In the genomic region with DNA sequence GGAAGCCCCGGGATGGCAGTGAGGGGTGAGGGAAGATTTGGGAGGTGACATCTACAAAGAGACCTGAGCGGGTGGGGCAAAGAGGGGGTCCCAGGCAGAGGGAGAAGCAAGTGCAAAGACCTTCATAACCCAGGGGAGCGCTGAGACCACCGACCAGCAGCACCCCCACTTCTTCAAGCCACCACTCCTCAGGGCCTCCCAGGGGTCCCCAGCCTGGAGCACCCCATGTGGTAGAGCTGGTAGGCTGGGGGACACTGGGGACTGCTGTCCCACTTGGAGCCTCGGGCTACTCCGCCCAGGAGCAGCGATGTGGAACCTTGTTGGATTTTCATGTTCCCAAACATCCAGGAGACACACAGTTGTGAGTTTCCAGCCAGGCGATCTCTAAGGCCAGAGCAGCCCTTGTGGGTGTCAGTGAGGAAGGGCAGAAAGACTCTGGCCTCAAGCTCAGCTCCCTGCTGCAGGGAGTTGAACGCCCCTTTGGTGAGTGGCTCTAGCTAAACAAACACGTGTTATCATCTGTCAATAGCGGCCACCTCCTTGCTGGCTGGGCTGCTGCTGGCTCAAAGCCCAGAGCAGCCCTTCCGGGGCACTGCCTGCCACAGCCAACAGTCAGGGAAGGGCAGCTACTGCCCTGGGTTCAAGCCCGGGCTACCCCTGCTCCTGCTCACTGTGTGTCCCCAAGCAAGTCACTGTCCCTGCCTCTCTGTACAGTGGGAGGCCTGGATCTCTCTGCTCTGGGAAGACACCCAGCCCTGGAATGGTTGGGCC, we compare ENCODE assay signal across 9 cellular contexts. TPM values are rescaled to one million over a fixed set of nuclear protein-coding genes. Genes with fewer than 3 reads are reported as not detected.
DNase-seq lines count a peak whose midpoint lies in the region; ATAC-seq, FAIRE-seq and TF ChIP-seq lines count a peak whose summit lies in the region.
"Had no signal": no experiment of that assay in that cellular context is flagged by ENCODE, and none has a peak within 500 bp of the region (broad histone marks: within the 10 kb centered on the region; RNA-seq: fewer than 3 reads in every experiment).

No MANE protein-coding gene starts in this region.

- FAIRE-seq in endothelial cell of umbilical vein (lab: Jason Lieb, UNC): peak; percentile 78
- FAIRE-seq: astrocyte had no signal

- DNase-seq in GF-D8 (lab: John Stamatoyannopoulos, UW): peak; percentile 20
- peak; percentile 48 for DNase-seq in NCI-H345 treated with DMSO at 0.1 percent for 48 hours (lab: John Stamatoyannopoulos, UW; ENCODE audit: unreplicated experiment)
- peak; percentile 52 for DNase-seq in endothelial cell of umbilical vein (ENCODE audit: low read depth, low spot score)
- peak; percentile 43 for DNase-seq in pons (ENCODE audit: low spot score)
- DNase-seq in DMS114 treated with DMSO at 0.1 percent for 48 hours (lab: John Stamatoyannopoulos, UW; ENCODE audit: unreplicated experiment): no peak
- no peak for DNase-seq in T-helper 2 cell treated with Interferon-gamma antibody and Interleukin-4, amounts not matched to agents 5 μg/mL and 100 μg/mL, for 36 hours (ENCODE audit: low spot score)
- DNase-seq in stimulated activated CD4-positive, alpha-beta T cell treated with anti-CD3 and anti-CD28 coated beads, Interleukin-2, amount 100 ng/mL, for 24 hours: no peak

- POLR2A ChIA-PET in endothelial cell of umbilical vein (lab: Charles Lee): no interaction called here

- intact Hi-C loops in endothelial cell of umbilical vein (cut with micrococcal nuclease): no loop called here

- no peaks in the 10 kb centered on the region for H3K36me3 ChIP-seq in endothelial cell of umbilical vein (ENCODE audit: control insufficient read depth in 2 of 2, extremely low read depth in 1 of 2, insufficient read depth in 2 of 2, low read length in 2 of 2)

- BruUV-seq in endothelial cell of umbilical vein (replicated peaks; lab: Mats Ljungman, UMichigan): no TSS peak

- no peaks in the 10 kb centered on the region for H4K20me1 ChIP-seq in endothelial cell of umbilical vein (replicated peaks; ENCODE audit: control insufficient read depth, extremely low read depth, insufficient read depth, low read length)

- no peak overlapping the region for H3K4me2 ChIP-seq in endothelial cell of umbilical vein (ENCODE audit: insufficient read depth, low read length)

- no peak overlapping the region for H3K27ac ChIP-seq in endothelial cell of umbilical vein (ENCODE audit: insufficient read depth, low read depth, low read length)

- TF ChIP-seq CTCF in endothelial cell of umbilical vein (IDR thresholded peaks at IDR 0.05; ENCODE audit: extremely low read depth in 1 of 2, insufficient read depth in 1 of 2, low read depth in 1 of 2, low read length in 2 of 2): no peak

- no peaks in the 10 kb centered on the region for H3K27me3 ChIP-seq in endothelial cell of umbilical vein (ENCODE audit: control insufficient read depth in 2 of 2, insufficient read depth in 2 of 2, low read length in 2 of 2)

- H3K4me1 Mint-ChIP-seq in T-helper 2 cell treated with Interferon-gamma antibody and Interleukin-4, amounts not matched to agents 5 μg/mL and 100 μg/mL, for 36 hours (ENCODE audit: low read depth): peaks cover 2% of the 10 kb centered on the region

- H3K36me3 Mint-ChIP-seq in T-helper 2 cell treated with Interferon-gamma antibody and Interleukin-4, amounts not matched to agents 5 μg/mL and 100 μg/mL, for 36 hours (ENCODE audit: low read depth): no peaks in the 10 kb centered on the region

- no peak overlapping the region for H3K9ac ChIP-seq in endothelial cell of umbilical vein (replicated peaks; ENCODE audit: extremely low read depth, insufficient read depth, low read length)

- TF ChIP-seq POLR2A in endothelial cell of umbilical vein (IDR thresholded peaks at IDR 0.05; ENCODE audit: low read depth, low read length): no peak

- H3K9me3 Mint-ChIP-seq in T-helper 2 cell treated with Interferon-gamma antibody and Interleukin-4, amounts not matched to agents 5 μg/mL and 100 μg/mL, for 36 hours: no peaks in the 10 kb centered on the region

- no peaks in the 10 kb centered on the region for H3K9me1 ChIP-seq in endothelial cell of umbilical vein (replicated peaks; ENCODE audit: control insufficient read depth, extremely low read depth, insufficient read depth, low read length)

- no peak overlapping the region for H3K27ac Mint-ChIP-seq in T-helper 2 cell treated with Interferon-gamma antibody and Interleukin-4, amounts not matched to agents 5 μg/mL and 100 μg/mL, for 36 hours

- dilution Hi-C loops in endothelial cell of umbilical vein (cut with MboI; ENCODE audit: extremely low pct_ligation_motif_present, low sequenced_read_pairs): no loop called here

- no peaks in the 10 kb centered on the region for H3K9me3 ChIP-seq in endothelial cell of umbilical vein (replicated peaks; ENCODE audit: control insufficient read depth, insufficient read depth, low read length)

- no peak for ATAC-seq in GM21723 (IDR thresholded peaks at IDR 0.05; ENCODE audit: unreplicated experiment)

- H2AFZ ChIP-seq in endothelial cell of umbilical vein (ENCODE audit: low read depth, low read length): peak overlapping the region; percentile 59

- no peak overlapping the region for H3K4me3 Mint-ChIP-seq in T-helper 2 cell treated with Interferon-gamma antibody and Interleukin-4, amounts not matched to agents 5 μg/mL and 100 μg/mL, for 36 hours

- no peak overlapping the region for H3K4me3 ChIP-seq in endothelial cell of umbilical vein (replicated peaks in 1 of 3; ENCODE audit: insufficient read depth in 1 of 3, low read depth in 1 of 3, low read length in 3 of 3)

- peaks cover 21% of the 10 kb centered on the region for H3K4me1 ChIP-seq in endothelial cell of umbilical vein (ENCODE audit: control insufficient read depth, extremely low read depth, insufficient read depth, low read length)

- no peaks in the 10 kb centered on the region for H3K79me2 ChIP-seq in endothelial cell of umbilical vein (ENCODE audit: control insufficient read depth, insufficient read depth, low read length)

- CTCF ChIA-PET in endothelial cell of umbilical vein (lab: Charles Lee): interaction anchor here (0.7 to 0.9 kb wide), 2 partner anchors 11 to 81 kb away, joined by 3 to 4 read pairs; no protein-coding TSS in a partner anchor

- peaks cover 3% of the 10 kb centered on the region for H3K27me3 Mint-ChIP-seq in T-helper 2 cell treated with Interferon-gamma antibody and Interleukin-4, amounts not matched to agents 5 μg/mL and 100 μg/mL, for 36 hours (ENCODE audit: low read depth)

TF ChIP-seq in endothelial cell of umbilical vein, 7 proteins besides CTCF, POLR2A, EP300 and RAD21:
- TF ChIP-seq JUN (IDR thresholded peaks at IDR 0.05; ENCODE audit: borderline replicate concordance, insufficient read depth, insufficient read length, low read depth): no peak
- no peak for TF ChIP-seq FOS (IDR thresholded peaks at IDR 0.05; ENCODE audit: borderline replicate concordance, insufficient read depth, low read length)
- TF ChIP-seq, protein P1, sequence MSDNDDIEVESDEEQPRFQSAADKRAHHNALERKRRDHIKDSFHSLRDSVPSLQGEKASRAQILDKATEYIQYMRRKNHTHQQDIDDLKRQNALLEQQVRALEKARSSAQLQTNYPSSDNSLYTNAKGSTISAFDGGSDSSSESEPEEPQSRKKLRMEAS (IDR thresholded peaks at IDR 0.05; ENCODE audit: insufficient read depth, insufficient read length): peak; percentile 56
- no peak for TF ChIP-seq EZH2 (IDR thresholded peaks at IDR 0.05; ENCODE audit: borderline replicate concordance, low read depth, low read length, severe bottlenecking)
- no peak for TF ChIP-seq GATA2 (IDR thresholded peaks at IDR 0.05; ENCODE audit: insufficient read depth, insufficient read length, low read depth, low read length)

RNA-seq across cellular contexts. Expression of gene CHKA, which starts 25.7 kb away (rescaled TPM):
- total RNA-seq in endothelial cell of umbilical vein: 21.3 and 25.1 TPM in 2 replicates
- polyA plus RNA-seq in endothelial cell of umbilical vein: 18.2 and 21.4 TPM in 2 replicates
- 11.7 and 11.9 TPM in 2 replicates for polyA plus RNA-seq in endothelial cell of umbilical vein (2011; cell fraction: cytosol; rRNA removed)
- polyA plus RNA-seq in endothelial cell of umbilical vein (2011; cell fraction: nucleus; rRNA removed): 72.1 and 73.9 TPM in 2 replicates
- 16.9 and 17.3 TPM in 2 replicates for polyA plus RNA-seq in endothelial cell of umbilical vein (2012)
- polyA minus RNA-seq in endothelial cell of umbilical vein: 29.2 and 31.6 TPM in 2 replicates
- polyA minus RNA-seq in endothelial cell of umbilical vein (2011; cell fraction: cytosol; rRNA and poly(A)+ RNA removed): 29.2 TPM
- polyA minus RNA-seq in endothelial cell of umbilical vein (2011; cell fraction: nucleus; rRNA and poly(A)+ RNA removed): 23.9 and 30.7 TPM in 2 replicates

Comparison
In these comparisons a context has a peak if more than half of its experiments do, and no peak if none do; other contexts are left out.
1. DNase-seq: peak in GF-D8 (single experiment), NCI-H345 treated with DMSO at 0.1 percent for 48 hours (single experiment), endothelial cell of umbilical vein (single experiment) and pons (single experiment); none in DMS114 treated with DMSO at 0.1 percent for 48 hours (single experiment), T-helper 2 cell treated with Interferon-gamma antibody and Interleukin-4, amounts not matched to agents 5 μg/mL and 100 μg/mL, for 36 hours (single experiment) and stimulated activated CD4-positive, alpha-beta T cell treated with anti-CD3 and anti-CD28 coated beads, Interleukin-2, amount 100 ng/mL, for 24 hours (0 of 2).